ENCODE assay signal across 13 cellular contexts in genomic region chr2:117832905-117833613, GRCh38. TPM values are rescaled to one million over a fixed set of nuclear protein-coding genes. Genes with fewer than 3 reads are reported as not detected.
DNase-seq lines count a peak whose midpoint lies in the region; ATAC-seq, FAIRE-seq and TF ChIP-seq lines count a peak whose summit lies in the region.
"Had no signal": no experiment of that assay in that cellular context is flagged by ENCODE, and none has a peak within 500 bp of the region (broad histone marks: within the 10 kb centered on the region; RNA-seq: fewer than 3 reads in every experiment).

No MANE protein-coding gene starts in this region.

- no peak for TF ChIP-seq RAD21 in GM12878 (IDR thresholded peaks at IDR 0.05; ENCODE audit: insufficient read depth, low read depth, low read length)

- H3K4me1 ChIP-seq in GM12878 (ENCODE audit: control insufficient read depth, insufficient read depth, low read length): no peaks in the 10 kb centered on the region

- CTCF ChIA-PET in GM12878 (lab: Yijun Ruan, JAX): interaction anchor here (0.8 kb wide), 1 partner anchor 62 kb away, joined by 3 read pairs; no protein-coding TSS in a partner anchor

- H3K27ac ChIP-seq in GM12878 (ENCODE audit: control insufficient read depth, insufficient read depth): no peak overlapping the region
- no peak overlapping the region for H3K27ac ChIP-seq in coronary artery
- H3K27ac ChIP-seq: heart right ventricle had no signal

- ATAC-seq in GM12878 (peak; percentile 14; the same call in 2 of the 3 replicates), HG03442 (IDR thresholded peaks at IDR 0.05; ENCODE audit: unreplicated experiment) (no peak)
- ATAC-seq: heart right ventricle, natural killer cell had no signal

- RAD21 ChIA-PET in GM12878 (lab: Charles Lee; ENCODE audit: unreplicated experiment): no interaction called here

- H3K4me3 ChIP-seq in GM12878 (no peak overlapping the region), coronary artery (no peak overlapping the region)
- H3K4me3 ChIP-seq: heart right ventricle had no signal

- WGBS in GM12878 (ENCODE audit: insufficient coverage, insufficient replicate concordance, low lambda C conversion rate, missing lambda C conversion rate): 86% methylated on average over 9 of the region's 9 CpGs

- TF ChIP-seq CTCF in GM12878 (IDR thresholded peaks at IDR 0.05 in 2 of 3, conservative IDR thresholded peaks at IDR 0.05 in 1 of 3; ENCODE audit: control insufficient read depth in 2 of 3, extremely low read depth in 1 of 3, insufficient read depth in 1 of 3, low read depth in 3 of 3, low read length in 3 of 3): no peak
- no peak for TF ChIP-seq CTCF in coronary artery (IDR thresholded peaks at IDR 0.05)

- no peak; the same call in 1 of the 2 replicates for TF ChIP-seq POLR2A in GM12878 (IDR thresholded peaks at IDR 0.05; ENCODE audit: low read depth, low read length)

- no peak overlapping the region for H2AFZ ChIP-seq in GM12878 (ENCODE audit: control insufficient read depth, low read depth, low read length)

- peak; percentile 55 for DNase-seq in EH (ENCODE audit: low read depth)
- peak; percentile 12 for DNase-seq in HTR-8/SVneo (ENCODE audit: insufficient read length, low spot score)
- DNase-seq in GM12878 (ENCODE audit: low read depth, low spot score): no peak
- peak; percentile 21 for DNase-seq in kidney glomerular epithelial cell (lab: John Stamatoyannopoulos, UW)
- no peak for DNase-seq in coronary artery (ENCODE audit: low spot score)
- no peak for DNase-seq in NCI-H526 (lab: John Stamatoyannopoulos, UW)
- no peak for DNase-seq in NK-92 treated with Interleukin-12 subunit alpha and Interleukin-12 subunit beta, amount 100 ng/mL, for 24 hours (lab: John Stamatoyannopoulos, UW)
- DNase-seq: anterior cingulate cortex, heart right ventricle, Karpas-422, natural killer cell, NCI-H526 treated with DMSO at 0.1 percent for 48 hours had no signal

- FAIRE-seq in HTR-8/SVneo (lab: Jason Lieb, UNC) (no peak), GM12878 (lab: Jason Lieb, UNC) (no peak)

- no peak overlapping the region for H3K4me2 ChIP-seq in GM12878 (ENCODE audit: control insufficient read depth, insufficient read depth)

- H3K79me2 ChIP-seq in GM12878 (ENCODE audit: control insufficient read depth, insufficient read depth, low read length): no peaks in the 10 kb centered on the region

- no peaks in the 10 kb centered on the region for H3K9me3 ChIP-seq in GM12878 (replicated peaks; ENCODE audit: control insufficient read depth, insufficient read depth, low read length)
- H3K9me3 ChIP-seq: heart right ventricle had no signal

- H4K20me1 ChIP-seq in GM12878 (ENCODE audit: control insufficient read depth, insufficient read depth): no peaks in the 10 kb centered on the region

- no peaks in the 10 kb centered on the region for H3K27me3 ChIP-seq in GM12878 (replicated peaks in 1 of 2; ENCODE audit: control insufficient read depth in 2 of 2, insufficient read depth in 2 of 2, low read length in 1 of 2)

- intact Hi-C loops in GM12878 (cut with micrococcal nuclease; ENCODE audit: unreplicated experiment): no loop called here

- no TSS peak for BruUV-seq in GM12878 (replicated peaks; lab: Mats Ljungman, UMichigan)

- POLR2A ChIA-PET in GM12878 (lab: Charles Lee): no interaction called here

- in situ Hi-C loops in GM12878 (cut with MboI): no loop called here

- SMC1A ChIA-PET in GM12878 (lab: Charles Lee; ENCODE audit: uncharacterized antibody, unreplicated experiment): interaction anchor here (0.7 kb wide), 1 partner anchor 871 kb away, joined by 3 read pairs; no protein-coding TSS in a partner anchor

- TF ChIP-seq EP300 in GM12878 (IDR thresholded peaks at IDR 0.05; ENCODE audit: borderline replicate concordance in 1 of 2, control insufficient read depth in 1 of 2, low read depth in 2 of 2, low read length in 2 of 2): no peak

- H3K36me3 ChIP-seq in GM12878 (ENCODE audit: control insufficient read depth in 2 of 2, insufficient read depth in 2 of 2, low read length in 1 of 2): peaks cover 0 to 22% of the 10 kb centered on the region in 2 experiments

- H3K9ac ChIP-seq in GM12878 (ENCODE audit: control insufficient read depth, insufficient read depth, low read length): no peak overlapping the region

TF ChIP-seq in GM12878, 131 proteins besides CTCF, POLR2A, EP300 and RAD21 (continues in another document):
- TF ChIP-seq SREBF1 (IDR thresholded peaks at IDR 0.05; ENCODE audit: low read length) (peak; percentile 32; the same call in 1 of the 2 replicates), MEF2A (IDR thresholded peaks at IDR 0.05; ENCODE audit: insufficient read depth, low read depth, low read length) (no peak), CHD1 (IDR thresholded peaks at IDR 0.05; ENCODE audit: low read depth, low read length) (no peak), CBX3 (IDR thresholded peaks at IDR 0.05; ENCODE audit: borderline replicate concordance, low read depth) (no peak), PRDM15 (CRISPR knock-in tag; IDR thresholded peaks at IDR 0.05) (no peak)
- TF ChIP-seq, protein P1, sequence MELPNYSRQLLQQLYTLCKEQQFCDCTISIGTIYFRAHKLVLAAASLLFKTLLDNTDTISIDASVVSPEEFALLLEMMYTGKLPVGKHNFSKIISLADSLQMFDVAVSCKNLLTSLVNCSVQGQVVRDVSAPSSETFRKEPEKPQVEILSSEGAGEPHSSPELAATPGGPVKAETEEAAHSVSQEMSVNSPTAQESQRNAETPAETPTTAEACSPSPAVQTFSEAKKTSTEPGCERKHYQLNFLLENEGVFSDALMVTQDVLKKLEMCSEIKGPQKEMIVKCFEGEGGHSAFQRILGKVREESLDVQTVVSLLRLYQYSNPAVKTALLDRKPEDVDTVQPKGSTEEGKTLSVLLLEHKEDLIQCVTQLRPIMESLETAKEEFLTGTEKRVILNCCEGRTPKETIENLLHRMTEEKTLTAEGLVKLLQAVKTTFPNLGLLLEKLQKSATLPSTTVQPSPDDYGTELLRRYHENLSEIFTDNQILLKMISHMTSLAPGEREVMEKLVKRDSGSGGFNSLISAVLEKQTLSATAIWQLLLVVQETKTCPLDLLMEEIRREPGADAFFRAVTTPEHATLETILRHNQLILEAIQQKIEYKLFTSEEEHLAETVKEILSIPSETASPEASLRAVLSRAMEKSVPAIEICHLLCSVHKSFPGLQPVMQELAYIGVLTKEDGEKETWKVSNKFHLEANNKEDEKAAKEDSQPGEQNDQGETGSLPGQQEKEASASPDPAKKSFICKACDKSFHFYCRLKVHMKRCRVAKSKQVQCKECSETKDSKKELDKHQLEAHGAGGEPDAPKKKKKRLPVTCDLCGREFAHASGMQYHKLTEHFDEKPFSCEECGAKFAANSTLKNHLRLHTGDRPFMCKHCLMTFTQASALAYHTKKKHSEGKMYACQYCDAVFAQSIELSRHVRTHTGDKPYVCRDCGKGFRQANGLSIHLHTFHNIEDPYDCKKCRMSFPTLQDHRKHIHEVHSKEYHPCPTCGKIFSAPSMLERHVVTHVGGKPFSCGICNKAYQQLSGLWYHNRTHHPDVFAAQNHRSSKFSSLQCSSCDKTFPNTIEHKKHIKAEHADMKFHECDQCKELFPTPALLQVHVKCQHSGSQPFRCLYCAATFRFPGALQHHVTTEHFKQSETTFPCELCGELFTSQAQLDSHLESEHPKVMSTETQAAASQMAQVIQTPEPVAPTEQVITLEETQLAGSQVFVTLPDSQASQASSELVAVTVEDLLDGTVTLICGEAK (IDR thresholded peaks at IDR 0.05; ENCODE audit: borderline replicate concordance): peak; percentile 32; the same call in 1 of the 2 replicates

RNA-seq across cellular contexts. Expression of gene DDX18, which starts 18.6 kb away (rescaled TPM):
- 197 and 199 TPM in 2 replicates for total RNA-seq in GM12878 (2013; cell fraction: nucleolus; rRNA removed)
- total RNA-seq in GM12878 (2014; rRNA removed) (56.8 and 67.1 TPM in 2 replicates), GM12878 (2014; rRNA removed; fragmentation: Illumina TruSeq; extraction: Trizol) (73.7 and 74.6 TPM in 2 replicates), GM12878 (2021) (71.3 and 79.5 TPM in 2 replicates)
- 36.0 TPM for polyA plus RNA-seq in GM12878 (2011; ENCODE audit: low read depth)
- polyA plus RNA-seq in GM12878 (2011; rRNA removed) (110 and 142 TPM in 2 replicates), GM12878 (2014; fragmentation: Illumina TruSeq; extraction: Trizol) (102 and 119 TPM in 2 replicates), GM12878 (2014; fragmentation: Nextera tagmentation; extraction: Ambion mirVana) (10 to 100 TPM; 54.3 to 60.3 TPM), GM12878 (2014; rRNA removed) (47.0 and 60.0 TPM in 2 replicates), GM12878 (2016; fragmentation: Nextera tagmentation; extraction: Ambion mirVana) (10 to 100 TPM; 75.2 to 78.1 TPM)
- polyA plus RNA-seq in GM12878 (2011; cell fraction: cytosol; rRNA removed): 52.9 and 57.8 TPM in 2 replicates
- 101 and 109 TPM in 2 replicates for polyA plus RNA-seq in GM12878 (2011; cell fraction: nucleus; rRNA removed)
- polyA plus RNA-seq in GM12878 (2012): 44.6 and 50.3 TPM in 2 replicates
- polyA minus RNA-seq in GM12878 (2011; rRNA and poly(A)+ RNA removed): 90.1 and 137 TPM in 2 replicates
- 18.7 and 23.5 TPM in 2 replicates for polyA minus RNA-seq in GM12878 (2011; cell fraction: cytosol; rRNA and poly(A)+ RNA removed)
- polyA minus RNA-seq in GM12878 (2011; cell fraction: nucleus; rRNA and poly(A)+ RNA removed): 88.5 and 108 TPM in 2 replicates

Comparison
In these comparisons a context has a peak if more than half of its experiments do, and no peak if none do; other contexts are left out.
1. DNase-seq: peak in EH (single experiment), HTR-8/SVneo (single experiment) and kidney glomerular epithelial cell (single experiment); none in GM12878 (single experiment), coronary artery (single experiment), NCI-H526 (0 of 2) and NK-92 treated with Interleukin-12 subunit alpha and Interleukin-12 subunit beta, amount 100 ng/mL, for 24 hours (single experiment).